17 cellular contexts compared by ENCODE assay signal in genomic region chr13:91368101-91368500, GRCh38. TPM values are rescaled to one million over a fixed set of nuclear protein-coding genes. Genes with fewer than 3 reads are reported as not detected.
DNase-seq lines count a peak whose midpoint lies in the region; ATAC-seq lines count a peak whose summit lies in the region.
"Had no signal": no experiment of that assay in that cellular context is flagged by ENCODE, and none has a peak within 500 bp of the region (broad histone marks: within the 10 kb centered on the region; RNA-seq: fewer than 3 reads in every experiment).

No MANE protein-coding gene starts in this region.

- H3K9me3 Mint-ChIP-seq in stimulated activated naive CD8-positive, alpha-beta T cell treated with anti-CD3 and anti-CD28 coated beads, Interleukin-15, Interleukin-2, amounts not matched to agents 100 ng/mL and 50 ng/mL, for 24 hours = no peaks in the 10 kb centered on the region
- H3K9me3 Mint-ChIP-seq: CD8-positive, alpha-beta T cell; T-cell had no signal

- H3K27me3 ChIP-seq in MG63 = no peaks in the 10 kb centered on the region
- H3K27me3 ChIP-seq: BE2C had no signal

- H3K4me1 Mint-ChIP-seq in stimulated activated naive CD8-positive, alpha-beta T cell treated with anti-CD3 and anti-CD28 coated beads, Interleukin-15, Interleukin-2, amounts not matched to agents 100 ng/mL and 50 ng/mL, for 24 hours (ENCODE audit: low read depth) = peaks cover 35% of the 10 kb centered on the region
- H3K4me1 Mint-ChIP-seq: T-cell had no signal

- peaks cover 3% of the 10 kb centered on the region for H3K27me3 Mint-ChIP-seq in stimulated activated naive CD8-positive, alpha-beta T cell treated with anti-CD3 and anti-CD28 coated beads, Interleukin-15, Interleukin-2, amounts not matched to agents 100 ng/mL and 50 ng/mL, for 24 hours

- H3K4me3 ChIP-seq in MG63 = no peak overlapping the region

- no peaks in the 10 kb centered on the region for H3K36me3 ChIP-seq in MG63
- H3K36me3 ChIP-seq: BE2C had no signal

- DNase-seq in stimulated activated naive CD8-positive, alpha-beta T cell treated with anti-CD3 and anti-CD28 coated beads, Interleukin-15, Interleukin-2, amounts not matched to agents 100 U/mL and 50 U/mL, for 24 hours = no peak
- DNase-seq in MG63 (no peak), amniotic stem cell (lab: John Stamatoyannopoulos, UW) (no peak)
- DNase-seq: BE2C; CD8-positive, alpha-beta T cell; H7; NCI-H1105 treated with DMSO at 0.1 percent for 48 hours; NCI-H187 treated with DMSO at 0.1 percent for 48 hours; NCI-H2171; NCI-H446 treated with DMSO at 0.1 percent for 48 hours; NCI-H748 treated with DMSO at 0.1 percent for 48 hours; T-cell had no signal

- H3K9me3 ChIP-seq in MG63 = no peaks in the 10 kb centered on the region
- H3K9me3 ChIP-seq: BE2C had no signal

- no peak for ATAC-seq in stimulated activated naive CD8-positive, alpha-beta T cell treated with anti-CD3 and anti-CD28 coated beads, Interleukin-15, Interleukin-2, amounts not matched to agents 100 U/mL and 50 U/mL, for 24 hours
- peak; percentile 40 for ATAC-seq in GM21723 (IDR thresholded peaks at IDR 0.05; ENCODE audit: unreplicated experiment)
- peak; percentile 49 for ATAC-seq in HG03378 (IDR thresholded peaks at IDR 0.05; ENCODE audit: unreplicated experiment)
- no peak for ATAC-seq in GM21825 (IDR thresholded peaks at IDR 0.05; ENCODE audit: unreplicated experiment)
- ATAC-seq: CD8-positive, alpha-beta T cell; T-cell had no signal

- peak overlapping the region; percentile 96 for H3K27ac Mint-ChIP-seq in stimulated activated naive CD8-positive, alpha-beta T cell treated with anti-CD3 and anti-CD28 coated beads, Interleukin-15, Interleukin-2, amounts not matched to agents 100 ng/mL and 50 ng/mL, for 24 hours
- H3K27ac Mint-ChIP-seq: CD8-positive, alpha-beta T cell; T-cell had no signal

- H3K4me3 Mint-ChIP-seq in stimulated activated naive CD8-positive, alpha-beta T cell treated with anti-CD3 and anti-CD28 coated beads, Interleukin-15, Interleukin-2, amounts not matched to agents 100 ng/mL and 50 ng/mL, for 24 hours = peak overlapping the region; percentile 11
- H3K4me3 Mint-ChIP-seq: CD8-positive, alpha-beta T cell; T-cell had no signal

- no peaks in the 10 kb centered on the region for H3K36me3 Mint-ChIP-seq in stimulated activated naive CD8-positive, alpha-beta T cell treated with anti-CD3 and anti-CD28 coated beads, Interleukin-15, Interleukin-2, amounts not matched to agents 100 ng/mL and 50 ng/mL, for 24 hours (ENCODE audit: low read depth)
- H3K36me3 Mint-ChIP-seq: CD8-positive, alpha-beta T cell; T-cell had no signal

RNA-seq across cellular contexts. Expression of gene MIR17HG, which starts 20.6 kb away (rescaled TPM):
- 3.5 and 4.0 TPM in 2 replicates for total RNA-seq in MG63 (2014; rRNA removed; shearing (Covaris generic); ENCODE audit: low replicate concordance)

RNA-seq across cellular contexts. Expression of gene GPC5, which starts 30.3 kb away (rescaled TPM):
- not detected in 2 replicates for total RNA-seq in MG63 (2014; rRNA removed; shearing (Covaris generic); ENCODE audit: low replicate concordance)
- total RNA-seq: MCF 10A had no signal

Comparison
In these comparisons a context has a peak if more than half of its experiments do, and no peak if none do; other contexts are left out.
1. ATAC-seq: peak in GM21723 (single experiment) and HG03378 (single experiment); none in stimulated activated naive CD8-positive, alpha-beta T cell treated with anti-CD3 and anti-CD28 coated beads, Interleukin-15, Interleukin-2, amounts not matched to agents 100 U/mL and 50 U/mL, for 24 hours (single experiment) and GM21825 (single experiment).